In the genomic region with DNA sequence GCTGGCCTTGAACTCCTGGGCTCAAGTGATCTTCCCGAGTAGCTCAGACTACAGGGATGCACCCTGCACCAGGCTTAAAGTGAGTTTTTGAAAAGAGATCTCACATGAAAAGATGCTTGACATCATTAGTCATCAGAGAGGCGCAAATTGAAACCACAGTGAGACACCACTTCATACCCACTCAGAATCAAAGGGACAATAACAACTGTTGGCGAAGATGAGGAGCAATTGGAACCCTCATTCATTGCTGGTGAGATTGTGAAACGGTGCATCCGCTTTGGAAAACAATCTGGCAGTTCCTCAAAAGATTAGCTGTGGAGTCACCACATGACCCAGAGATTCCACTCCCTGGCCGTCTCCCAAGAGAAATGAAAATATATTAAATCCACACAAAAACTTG, we compare ENCODE assay signal across 10 cellular contexts.
A peak's percentile ranks its signal among the peaks of the same experiment; 100 is the strongest.
DNase-seq lines count a peak whose midpoint lies in the region; ATAC-seq and TF ChIP-seq lines count a peak whose summit lies in the region.
"Had no signal": no experiment of that assay in that cellular context is flagged by ENCODE, and none has a peak within 500 bp of the region (broad histone marks: within the 10 kb centered on the region; RNA-seq: fewer than 3 reads in every experiment).

No MANE protein-coding gene starts in this region.

- H3K4me3 ChIP-seq in IMR-90 (ENCODE audit: insufficient read depth, low read depth, low read length) = no peak overlapping the region
- no peak overlapping the region for H3K4me3 ChIP-seq in CD4-positive, alpha-beta memory T cell (ENCODE audit: low read length in 2 of 2)

- dilution Hi-C loops in IMR-90 (cut with HindIII; ENCODE audit: low sequenced_read_pairs, unreplicated experiment) = no loop called here

- H3K27me3 ChIP-seq in IMR-90 (ENCODE audit: control insufficient read depth, insufficient read depth, low read length) = peaks cover 2% of the 10 kb centered on the region
- H3K27me3 ChIP-seq in CD4-positive, alpha-beta memory T cell (ENCODE audit: insufficient read depth, low read length) = no peaks in the 10 kb centered on the region

- no peak overlapping the region for H4K91ac ChIP-seq in IMR-90 (ENCODE audit: insufficient read depth, low read depth, low read length)

- intact Hi-C loops in IMR-90 (cut with micrococcal nuclease) = no loop called here
- intact Hi-C loops in activated T-helper 1 cell treated with anti-CD3 and anti-CD28 coated beads, Interleukin-12 subunit alpha, Interleukin-12 subunit beta, Interleukin-2, Interleukin-4 antibody, amounts not matched to agents 30 ng/mL and 10 ng/mL and 1 ng/mL, durations not matched to agents 14 hours and 24 hours and 36 hours (cut with micrococcal nuclease) = loop anchor here (1.0 kb wide), 1 partner anchor 64 kb away; no protein-coding TSS in a partner anchor
- intact Hi-C loops in CD4-positive, alpha-beta memory T cell (cut with micrococcal nuclease) = no loop called here

- no peak for TF ChIP-seq RAD21 in IMR-90 (IDR thresholded peaks at IDR 0.05; ENCODE audit: low read length)

- H4K5ac ChIP-seq in IMR-90 (ENCODE audit: low read depth, low read length) = no peak overlapping the region

- H3K36me3 Mint-ChIP-seq in activated T-helper 1 cell treated with anti-CD3 and anti-CD28 coated beads, Interleukin-12 subunit alpha, Interleukin-12 subunit beta, Interleukin-2, Interleukin-4 antibody, amounts not matched to agents 30 ng/mL and 10 ng/mL and 1 ng/mL, durations not matched to agents 14 hours and 24 hours and 36 hours (ENCODE audit: low read depth) = no peaks in the 10 kb centered on the region
- no peaks in the 10 kb centered on the region for H3K36me3 Mint-ChIP-seq in CD4-positive, alpha-beta memory T cell

- no peak overlapping the region for H3K27ac Mint-ChIP-seq in activated T-helper 1 cell treated with anti-CD3 and anti-CD28 coated beads, Interleukin-12 subunit alpha, Interleukin-12 subunit beta, Interleukin-2, Interleukin-4 antibody, amounts not matched to agents 30 ng/mL and 10 ng/mL and 1 ng/mL, durations not matched to agents 14 hours and 24 hours and 36 hours
- H3K27ac Mint-ChIP-seq in CD4-positive, alpha-beta memory T cell = no peak overlapping the region

- no peaks in the 10 kb centered on the region for H3K4me1 ChIP-seq in IMR-90 (ENCODE audit: control insufficient read depth, insufficient read depth, low read length)
- no peaks in the 10 kb centered on the region for H3K4me1 ChIP-seq in CD4-positive, alpha-beta memory T cell (ENCODE audit: insufficient read depth, low read length)
- H3K4me1 ChIP-seq: foreskin keratinocyte had no signal

- CTCF ChIA-PET in IMR-90 (lab: Yijun Ruan, JAX) = no interaction called here
- CTCF ChIA-PET in CD4-positive, alpha-beta memory T cell (lab: Charles Lee; ENCODE audit: partially characterized antibody) = interaction anchor here (5.1 kb wide), 1 partner anchor 642 kb away, joined by 25 read pairs; no protein-coding TSS in a partner anchor

- H2BK120ac ChIP-seq in IMR-90 (ENCODE audit: low read depth, low read length) = no peak overlapping the region

- no peak overlapping the region for H3K27ac ChIP-seq in IMR-90 (ENCODE audit: insufficient read depth, low read length)
- no peak overlapping the region for H3K27ac ChIP-seq in CD4-positive, alpha-beta memory T cell (ENCODE audit: low read depth, low read length)
- H3K27ac ChIP-seq: foreskin keratinocyte had no signal

- TF ChIP-seq POLR2A in IMR-90 (IDR thresholded peaks at IDR 0.05; ENCODE audit: low read depth, low read length) = no peak

- no peaks in the 10 kb centered on the region for H3K79me1 ChIP-seq in IMR-90 (ENCODE audit: low read depth in 1 of 2, low read length in 2 of 2)

- H3K27me3 Mint-ChIP-seq in activated T-helper 1 cell treated with anti-CD3 and anti-CD28 coated beads, Interleukin-12 subunit alpha, Interleukin-12 subunit beta, Interleukin-2, Interleukin-4 antibody, amounts not matched to agents 30 ng/mL and 10 ng/mL and 1 ng/mL, durations not matched to agents 14 hours and 24 hours and 36 hours (ENCODE audit: insufficient read depth) = peaks cover 3% of the 10 kb centered on the region
- no peaks in the 10 kb centered on the region for H3K27me3 Mint-ChIP-seq in CD4-positive, alpha-beta memory T cell

- H4K8ac ChIP-seq in IMR-90 (ENCODE audit: low read depth in 2 of 2, low read length in 2 of 2) = no peak overlapping the region

- in situ Hi-C loops in IMR-90 (cut with MboI; ENCODE audit: low sequenced_read_pairs) = loop anchor here (25.0 kb wide), 1 partner anchor 1042 kb away; a partner anchor contains a TSS

- no peak overlapping the region for H2AK9ac ChIP-seq in IMR-90 (replicated peaks; ENCODE audit: low read depth, low read length, poor library complexity)

- no peaks in the 10 kb centered on the region for H3K9me3 ChIP-seq in IMR-90 (ENCODE audit: control insufficient read depth, insufficient read depth, low read length)
- no peaks in the 10 kb centered on the region for H3K9me3 ChIP-seq in CD4-positive, alpha-beta memory T cell (ENCODE audit: control insufficient read depth in 1 of 2, low read length in 2 of 2)

- H2BK5ac ChIP-seq in IMR-90 (ENCODE audit: low read depth, low read length, poor library complexity, severe bottlenecking) = no peak overlapping the region

- H3K9me3 Mint-ChIP-seq in activated T-helper 1 cell treated with anti-CD3 and anti-CD28 coated beads, Interleukin-12 subunit alpha, Interleukin-12 subunit beta, Interleukin-2, Interleukin-4 antibody, amounts not matched to agents 30 ng/mL and 10 ng/mL and 1 ng/mL, durations not matched to agents 14 hours and 24 hours and 36 hours = no peaks in the 10 kb centered on the region
- H3K9me3 Mint-ChIP-seq in CD4-positive, alpha-beta memory T cell = peaks cover 0 to 3% (median 0%) of the 10 kb centered on the region in 8 donors

- H2AK5ac ChIP-seq in IMR-90 (ENCODE audit: low read depth, low read length) = no peak overlapping the region

- no peak overlapping the region for H3K9ac ChIP-seq in IMR-90 (ENCODE audit: low read depth, low read length)

- no peaks in the 10 kb centered on the region for H3K36me3 ChIP-seq in IMR-90 (ENCODE audit: control insufficient read depth, insufficient read depth, low read length)
- no peaks in the 10 kb centered on the region for H3K36me3 ChIP-seq in CD4-positive, alpha-beta memory T cell (ENCODE audit: insufficient read depth, low read length)

- no peak overlapping the region for H2BK20ac ChIP-seq in IMR-90 (ENCODE audit: low read depth, low read length)

- no CpG with 5 or more reads among the region's 6 CpGs for WGBS in IMR-90 (ENCODE audit: extremely low coverage in 2 of 2, insufficient read length in 1 of 2), 2 experiments

- H3K4me1 Mint-ChIP-seq in activated T-helper 1 cell treated with anti-CD3 and anti-CD28 coated beads, Interleukin-12 subunit alpha, Interleukin-12 subunit beta, Interleukin-2, Interleukin-4 antibody, amounts not matched to agents 30 ng/mL and 10 ng/mL and 1 ng/mL, durations not matched to agents 14 hours and 24 hours and 36 hours (ENCODE audit: low read depth) = peaks cover 12% of the 10 kb centered on the region
- H3K4me1 Mint-ChIP-seq in CD4-positive, alpha-beta memory T cell = peaks cover 0 to 3% (median 0%) of the 10 kb centered on the region in 4 donors

- H3K9me1 ChIP-seq in IMR-90 (ENCODE audit: insufficient read depth, low read length) = no peaks in the 10 kb centered on the region

- H4K20me1 ChIP-seq in IMR-90 (ENCODE audit: insufficient read depth, low read length) = no peaks in the 10 kb centered on the region

- H3K14ac ChIP-seq in IMR-90 (replicated peaks; ENCODE audit: low read depth, low read length) = no peak overlapping the region

- H3K4ac ChIP-seq in IMR-90 (ENCODE audit: low read depth, low read length) = no peak overlapping the region

- DNase-seq in DMS153 (lab: John Stamatoyannopoulos, UW) (peak; percentile 94), IMR-90 (peak; percentile 48), left lobe of liver (ENCODE audit: low spot score) (no peak), DMS 273 (lab: John Stamatoyannopoulos, UW; ENCODE audit: unreplicated experiment) (no peak)
- DNase-seq in activated T-helper 1 cell treated with anti-CD3 and anti-CD28 coated beads, Interleukin-12 subunit alpha, Interleukin-12 subunit beta, Interleukin-2, Interleukin-4 antibody, amounts not matched to agents 30 ng/mL and 10 ng/mL and 1 ng/mL, durations not matched to agents 14 hours and 24 hours and 36 hours (ENCODE audit: low spot score) = no peak
- no peak for DNase-seq in CD4-positive, alpha-beta memory T cell
- DNase-seq: activated CD4-positive, alpha-beta T cell treated with anti-CD3 and anti-CD28 coated beads for 48 hours had no signal

- no peak for TF ChIP-seq CTCF in IMR-90 (conservative IDR thresholded peaks at IDR 0.05; ENCODE audit: low read depth, low read length)

- H3K56ac ChIP-seq in IMR-90 (ENCODE audit: extremely low read depth, insufficient read depth, low read length) = no peak overlapping the region

- ATAC-seq in IMR-90 (ENCODE audit: low read depth) = peak; percentile 59
- ATAC-seq in left lobe of liver = peak; percentile 75
- no peak for ATAC-seq in HG03095 (IDR thresholded peaks at IDR 0.05; ENCODE audit: unreplicated experiment)
- ATAC-seq in HG02885 (IDR thresholded peaks at IDR 0.05; ENCODE audit: poor library complexity, unreplicated experiment) = no peak
- ATAC-seq: foreskin keratinocyte had no signal

- POLR2A ChIA-PET in IMR-90 (lab: Charles Lee; ENCODE audit: unreplicated experiment) = no interaction called here
- POLR2A ChIA-PET in CD4-positive, alpha-beta memory T cell (lab: Charles Lee; ENCODE audit: partially characterized antibody) = no interaction called here

- no TSS peak for BruUV-seq in IMR-90 (replicated peaks; lab: Mats Ljungman, UMichigan)

- no peak overlapping the region for H2AFZ ChIP-seq in IMR-90 (replicated peaks; ENCODE audit: low read length, poor library complexity)

- no peak overlapping the region for H2BK15ac ChIP-seq in IMR-90 (ENCODE audit: low read depth, low read length)

- H3K4me2 ChIP-seq in IMR-90 (ENCODE audit: low read depth, low read length) = peak overlapping the region; percentile 1; the same call in 1 of the 2 replicates

- no peak overlapping the region for H3K23ac ChIP-seq in IMR-90 (ENCODE audit: low read depth, low read length)

- H3K4me3 Mint-ChIP-seq in activated T-helper 1 cell treated with anti-CD3 and anti-CD28 coated beads, Interleukin-12 subunit alpha, Interleukin-12 subunit beta, Interleukin-2, Interleukin-4 antibody, amounts not matched to agents 30 ng/mL and 10 ng/mL and 1 ng/mL, durations not matched to agents 14 hours and 24 hours and 36 hours = peak overlapping the region; percentile 1
- no peak overlapping the region for H3K4me3 Mint-ChIP-seq in CD4-positive, alpha-beta memory T cell

- no peak overlapping the region for H3K18ac ChIP-seq in IMR-90 (ENCODE audit: low read depth, low read length)

TF ChIP-seq in IMR-90, 13 proteins besides CTCF, POLR2A, EP300 and RAD21 (continues in another document):
- TF ChIP-seq, protein P1, sequence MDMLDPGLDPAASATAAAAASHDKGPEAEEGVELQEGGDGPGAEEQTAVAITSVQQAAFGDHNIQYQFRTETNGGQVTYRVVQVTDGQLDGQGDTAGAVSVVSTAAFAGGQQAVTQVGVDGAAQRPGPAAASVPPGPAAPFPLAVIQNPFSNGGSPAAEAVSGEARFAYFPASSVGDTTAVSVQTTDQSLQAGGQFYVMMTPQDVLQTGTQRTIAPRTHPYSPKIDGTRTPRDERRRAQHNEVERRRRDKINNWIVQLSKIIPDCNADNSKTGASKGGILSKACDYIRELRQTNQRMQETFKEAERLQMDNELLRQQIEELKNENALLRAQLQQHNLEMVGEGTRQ (IDR thresholded peaks at IDR 0.05; ENCODE audit: low read depth, low read length) = peak; percentile 43; the same call in 1 of the 2 replicates

Comparison
In these comparisons a context has a peak if more than half of its experiments do, and no peak if none do; other contexts are left out.
1. DNase-seq: peak in DMS153 (single experiment) and IMR-90 (single experiment); none in activated T-helper 1 cell treated with anti-CD3 and anti-CD28 coated beads, Interleukin-12 subunit alpha, Interleukin-12 subunit beta, Interleukin-2, Interleukin-4 antibody, amounts not matched to agents 30 ng/mL and 10 ng/mL and 1 ng/mL, durations not matched to agents 14 hours and 24 hours and 36 hours (single experiment), left lobe of liver (single experiment), DMS 273 (single experiment) and CD4-positive, alpha-beta memory T cell (0 of 5).
2. ATAC-seq: peak in IMR-90 (single experiment) and left lobe of liver (single experiment); none in HG03095 (single experiment) and HG02885 (single experiment).